ENCODE assay signal across 1 cellular context in genomic region chr5:179795863-179796833, GRCh38.
TF ChIP-seq lines count a peak whose summit lies in the region.

No MANE protein-coding gene starts in this region.

TF ChIP-seq in GM12878, 131 proteins besides CTCF, POLR2A, EP300 and RAD21 (continued from another document and continues in another):
- TF ChIP-seq SKIL (IDR thresholded peaks at IDR 0.05; ENCODE audit: low read depth, poor library complexity, severe bottlenecking): no peak
- TF ChIP-seq CUX1 (IDR thresholded peaks at IDR 0.05; ENCODE audit: insufficient replicate concordance, low read depth, low read length): no peak
- no peak for TF ChIP-seq CREM (IDR thresholded peaks at IDR 0.05; ENCODE audit: low read depth)
- no peak for TF ChIP-seq NRF1 (conservative IDR thresholded peaks at IDR 0.05; ENCODE audit: low read depth, low read length)
- TF ChIP-seq USF2 (IDR thresholded peaks at IDR 0.05; ENCODE audit: borderline replicate concordance, low read depth, low read length): no peak
- TF ChIP-seq EED (IDR thresholded peaks at IDR 0.05; ENCODE audit: low read depth): no peak
- no peak for TF ChIP-seq JUND (IDR thresholded peaks at IDR 0.05; ENCODE audit: low read depth, low read length)
- TF ChIP-seq, protein P1, sequence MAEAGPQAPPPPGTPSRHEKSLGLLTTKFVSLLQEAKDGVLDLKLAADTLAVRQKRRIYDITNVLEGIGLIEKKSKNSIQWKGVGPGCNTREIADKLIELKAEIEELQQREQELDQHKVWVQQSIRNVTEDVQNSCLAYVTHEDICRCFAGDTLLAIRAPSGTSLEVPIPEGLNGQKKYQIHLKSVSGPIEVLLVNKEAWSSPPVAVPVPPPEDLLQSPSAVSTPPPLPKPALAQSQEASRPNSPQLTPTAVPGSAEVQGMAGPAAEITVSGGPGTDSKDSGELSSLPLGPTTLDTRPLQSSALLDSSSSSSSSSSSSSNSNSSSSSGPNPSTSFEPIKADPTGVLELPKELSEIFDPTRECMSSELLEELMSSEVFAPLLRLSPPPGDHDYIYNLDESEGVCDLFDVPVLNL (IDR thresholded peaks at IDR 0.05; ENCODE audit: low read depth, low read length): no peak
- TF ChIP-seq SMC3 (IDR thresholded peaks at IDR 0.05; ENCODE audit: borderline replicate concordance, low read length): peak; percentile 41; the same call in 1 of the 2 replicates
- TF ChIP-seq BCL3 (IDR thresholded peaks at IDR 0.05; ENCODE audit: borderline replicate concordance, insufficient read depth, low read depth, low read length, poor library complexity, severe bottlenecking): peak; percentile 55
- no peak for TF ChIP-seq SRF (IDR thresholded peaks at IDR 0.05; ENCODE audit: low read depth in 2 of 2, low read length in 2 of 2)
- no peak for TF ChIP-seq ESRRA (IDR thresholded peaks at IDR 0.05; ENCODE audit: low read length)
- peak; percentile 73; the same call in 1 of the 2 replicates for TF ChIP-seq ZNF24 (IDR thresholded peaks at IDR 0.05)
- no peak for TF ChIP-seq TCF3 (IDR thresholded peaks at IDR 0.05; ENCODE audit: borderline replicate concordance, insufficient read depth, low read depth, low read length)
- TF ChIP-seq MTA2 (IDR thresholded peaks at IDR 0.05; ENCODE audit: low read depth): no peak
- 0 out of 2 replicates have a peak, but pooled peaks have one; percentile 16 for TF ChIP-seq SMAD5 (IDR thresholded peaks at IDR 0.05; ENCODE audit: low read depth)
- no peak for TF ChIP-seq SUZ12 (IDR thresholded peaks at IDR 0.05; ENCODE audit: unreplicated experiment)
- TF ChIP-seq BRCA1 (IDR thresholded peaks at IDR 0.05; ENCODE audit: low read depth, low read length): no peak
- TF ChIP-seq NR2C2 (IDR thresholded peaks at IDR 0.05; ENCODE audit: borderline replicate concordance, control insufficient read depth, insufficient read length, low read depth): no peak
- no peak for TF ChIP-seq RBBP5 (conservative IDR thresholded peaks at IDR 0.05)
- peak; percentile 59; the same call in 1 of the 2 replicates for TF ChIP-seq NR2F1 (conservative IDR thresholded peaks at IDR 0.05)
- TF ChIP-seq IKZF2 (IDR thresholded peaks at IDR 0.05): no peak
- TF ChIP-seq SMAD1 (IDR thresholded peaks at IDR 0.05; ENCODE audit: low read depth, partially characterized antibody): no peak
- TF ChIP-seq GATAD2B (conservative IDR thresholded peaks at IDR 0.05; ENCODE audit: low read depth): peak; percentile 96
- no peak for TF ChIP-seq CHD4 (IDR thresholded peaks at IDR 0.05)
- TF ChIP-seq WRNIP1 (IDR thresholded peaks at IDR 0.05; ENCODE audit: borderline replicate concordance, low read depth, low read length): no peak
- TF ChIP-seq, protein P2, sequence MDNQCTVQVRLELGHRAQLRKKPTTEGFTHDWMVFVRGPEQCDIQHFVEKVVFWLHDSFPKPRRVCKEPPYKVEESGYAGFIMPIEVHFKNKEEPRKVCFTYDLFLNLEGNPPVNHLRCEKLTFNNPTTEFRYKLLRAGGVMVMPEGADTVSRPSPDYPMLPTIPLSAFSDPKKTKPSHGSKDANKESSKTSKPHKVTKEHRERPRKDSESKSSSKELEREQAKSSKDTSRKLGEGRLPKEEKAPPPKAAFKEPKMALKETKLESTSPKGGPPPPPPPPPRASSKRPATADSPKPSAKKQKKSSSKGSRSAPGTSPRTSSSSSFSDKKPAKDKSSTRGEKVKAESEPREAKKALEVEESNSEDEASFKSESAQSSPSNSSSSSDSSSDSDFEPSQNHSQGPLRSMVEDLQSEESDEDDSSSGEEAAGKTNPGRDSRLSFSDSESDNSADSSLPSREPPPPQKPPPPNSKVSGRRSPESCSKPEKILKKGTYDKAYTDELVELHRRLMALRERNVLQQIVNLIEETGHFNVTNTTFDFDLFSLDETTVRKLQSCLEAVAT (IDR thresholded peaks at IDR 0.05): no peak
- TF ChIP-seq PML (IDR thresholded peaks at IDR 0.05; ENCODE audit: low read length): 0 out of 2 replicates have a peak, but pooled peaks have one; percentile 46
- TF ChIP-seq, protein P3, sequence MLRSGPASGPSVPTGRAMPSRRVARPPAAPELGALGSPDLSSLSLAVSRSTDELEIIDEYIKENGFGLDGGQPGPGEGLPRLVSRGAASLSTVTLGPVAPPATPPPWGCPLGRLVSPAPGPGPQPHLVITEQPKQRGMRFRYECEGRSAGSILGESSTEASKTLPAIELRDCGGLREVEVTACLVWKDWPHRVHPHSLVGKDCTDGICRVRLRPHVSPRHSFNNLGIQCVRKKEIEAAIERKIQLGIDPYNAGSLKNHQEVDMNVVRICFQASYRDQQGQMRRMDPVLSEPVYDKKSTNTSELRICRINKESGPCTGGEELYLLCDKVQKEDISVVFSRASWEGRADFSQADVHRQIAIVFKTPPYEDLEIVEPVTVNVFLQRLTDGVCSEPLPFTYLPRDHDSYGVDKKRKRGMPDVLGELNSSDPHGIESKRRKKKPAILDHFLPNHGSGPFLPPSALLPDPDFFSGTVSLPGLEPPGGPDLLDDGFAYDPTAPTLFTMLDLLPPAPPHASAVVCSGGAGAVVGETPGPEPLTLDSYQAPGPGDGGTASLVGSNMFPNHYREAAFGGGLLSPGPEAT (IDR thresholded peaks at IDR 0.05; ENCODE audit: low read depth): no peak
- TF ChIP-seq, protein P4, sequence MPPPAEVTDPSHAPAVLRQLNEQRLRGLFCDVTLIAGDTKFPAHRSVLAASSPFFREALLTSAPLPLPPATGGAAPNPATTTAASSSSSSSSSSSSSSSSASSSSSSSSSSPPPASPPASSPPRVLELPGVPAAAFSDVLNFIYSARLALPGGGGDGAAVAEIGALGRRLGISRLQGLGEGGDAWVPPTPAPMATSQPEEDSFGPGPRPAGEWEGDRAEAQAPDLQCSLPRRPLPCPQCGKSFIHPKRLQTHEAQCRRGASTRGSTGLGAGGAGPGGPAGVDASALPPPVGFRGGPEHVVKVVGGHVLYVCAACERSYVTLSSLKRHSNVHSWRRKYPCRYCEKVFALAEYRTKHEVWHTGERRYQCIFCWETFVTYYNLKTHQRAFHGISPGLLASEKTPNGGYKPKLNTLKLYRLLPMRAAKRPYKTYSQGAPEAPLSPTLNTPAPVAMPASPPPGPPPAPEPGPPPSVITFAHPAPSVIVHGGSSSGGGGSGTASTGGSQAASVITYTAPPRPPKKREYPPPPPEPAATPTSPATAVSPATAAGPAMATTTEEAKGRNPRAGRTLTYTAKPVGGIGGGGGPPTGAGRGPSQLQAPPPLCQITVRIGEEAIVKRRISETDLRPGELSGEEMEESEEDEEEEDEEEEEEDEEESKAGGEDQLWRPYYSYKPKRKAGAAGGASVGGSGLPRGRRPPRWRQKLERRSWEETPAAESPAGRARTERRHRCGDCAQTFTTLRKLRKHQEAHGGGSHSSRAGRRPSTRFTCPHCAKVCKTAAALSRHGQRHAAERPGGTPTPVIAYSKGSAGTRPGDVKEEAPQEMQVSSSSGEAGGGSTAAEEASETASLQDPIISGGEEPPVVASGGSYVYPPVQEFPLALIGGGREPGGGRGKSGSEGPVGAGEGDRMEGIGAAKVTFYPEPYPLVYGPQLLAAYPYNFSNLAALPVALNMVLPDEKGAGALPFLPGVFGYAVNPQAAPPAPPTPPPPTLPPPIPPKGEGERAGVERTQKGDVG (CRISPR knock-in tag; IDR thresholded peaks at IDR 0.05): no peak
- peak; percentile 74 for TF ChIP-seq RUNX3 (IDR thresholded peaks at IDR 0.05; ENCODE audit: low read length)
- no peak for TF ChIP-seq ZBED1 (IDR thresholded peaks at IDR 0.05; ENCODE audit: borderline replicate concordance)
- no peak for TF ChIP-seq FOXM1 (IDR thresholded peaks at IDR 0.05; ENCODE audit: low read depth, low read length)
- no peak for TF ChIP-seq NFYA (IDR thresholded peaks at IDR 0.05; ENCODE audit: borderline replicate concordance, low read depth, low read length)
- TF ChIP-seq TARDBP (IDR thresholded peaks at IDR 0.05; ENCODE audit: borderline replicate concordance): no peak
- no peak for TF ChIP-seq ETV6 (conservative IDR thresholded peaks at IDR 0.05 in 1 of 2, IDR thresholded peaks at IDR 0.05 in 1 of 2; ENCODE audit: borderline replicate concordance in 1 of 2, low read depth in 1 of 2)
- no peak for TF ChIP-seq MEF2A (IDR thresholded peaks at IDR 0.05; ENCODE audit: insufficient read depth, low read depth, low read length)
- no peak for TF ChIP-seq NFIC (IDR thresholded peaks at IDR 0.05; ENCODE audit: low read depth, low read length)
- TF ChIP-seq, protein P5, sequence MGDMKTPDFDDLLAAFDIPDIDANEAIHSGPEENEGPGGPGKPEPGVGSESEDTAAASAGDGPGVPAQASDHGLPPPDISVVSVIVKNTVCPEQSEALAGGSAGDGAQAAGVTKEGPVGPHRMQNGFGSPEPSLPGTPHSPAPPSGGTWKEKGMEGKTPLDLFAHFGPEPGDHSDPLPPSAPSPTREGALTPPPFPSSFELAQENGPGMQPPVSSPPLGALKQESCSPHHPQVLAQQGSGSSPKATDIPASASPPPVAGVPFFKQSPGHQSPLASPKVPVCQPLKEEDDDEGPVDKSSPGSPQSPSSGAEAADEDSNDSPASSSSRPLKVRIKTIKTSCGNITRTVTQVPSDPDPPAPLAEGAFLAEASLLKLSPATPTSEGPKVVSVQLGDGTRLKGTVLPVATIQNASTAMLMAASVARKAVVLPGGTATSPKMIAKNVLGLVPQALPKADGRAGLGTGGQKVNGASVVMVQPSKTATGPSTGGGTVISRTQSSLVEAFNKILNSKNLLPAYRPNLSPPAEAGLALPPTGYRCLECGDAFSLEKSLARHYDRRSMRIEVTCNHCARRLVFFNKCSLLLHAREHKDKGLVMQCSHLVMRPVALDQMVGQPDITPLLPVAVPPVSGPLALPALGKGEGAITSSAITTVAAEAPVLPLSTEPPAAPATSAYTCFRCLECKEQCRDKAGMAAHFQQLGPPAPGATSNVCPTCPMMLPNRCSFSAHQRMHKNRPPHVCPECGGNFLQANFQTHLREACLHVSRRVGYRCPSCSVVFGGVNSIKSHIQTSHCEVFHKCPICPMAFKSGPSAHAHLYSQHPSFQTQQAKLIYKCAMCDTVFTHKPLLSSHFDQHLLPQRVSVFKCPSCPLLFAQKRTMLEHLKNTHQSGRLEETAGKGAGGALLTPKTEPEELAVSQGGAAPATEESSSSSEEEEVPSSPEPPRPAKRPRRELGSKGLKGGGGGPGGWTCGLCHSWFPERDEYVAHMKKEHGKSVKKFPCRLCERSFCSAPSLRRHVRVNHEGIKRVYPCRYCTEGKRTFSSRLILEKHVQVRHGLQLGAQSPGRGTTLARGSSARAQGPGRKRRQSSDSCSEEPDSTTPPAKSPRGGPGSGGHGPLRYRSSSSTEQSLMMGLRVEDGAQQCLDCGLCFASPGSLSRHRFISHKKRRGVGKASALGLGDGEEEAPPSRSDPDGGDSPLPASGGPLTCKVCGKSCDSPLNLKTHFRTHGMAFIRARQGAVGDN (IDR thresholded peaks at IDR 0.05): peak; percentile 77
- TF ChIP-seq STAT3 (IDR thresholded peaks at IDR 0.05; ENCODE audit: low read depth, low read length): no peak
